ENCODE assay signal across 26 cellular contexts in genomic region chr11:45150301-45150700, GRCh38. TPM values are rescaled to one million over a fixed set of nuclear protein-coding genes. Genes with fewer than 3 reads are reported as not detected.
DNase-seq lines count a peak whose midpoint lies in the region; ATAC-seq and TF ChIP-seq lines count a peak whose summit lies in the region.
"Had no signal": no experiment of that assay in that cellular context is flagged by ENCODE, and none has a peak within 500 bp of the region (broad histone marks: within the 10 kb centered on the region; RNA-seq: fewer than 3 reads in every experiment).

No MANE protein-coding gene starts in this region.

- DNase-seq in 8988T (peak; percentile 3), T-helper 17 cell (no peak), ecto neural progenitor cell (ENCODE audit: low spot score) (peak; percentile 31), neural crest cell (ENCODE audit: low read depth, low spot score) (no peak), DMS153 treated with DMSO at 0.1 percent for 48 hours (lab: John Stamatoyannopoulos, UW; ENCODE audit: unreplicated experiment) (no peak), SIG-M5 (lab: John Stamatoyannopoulos, UW) (no peak)
- DNase-seq: C1 segment of cervical spinal cord; Caco-2; DMS79; GF-D8; Karpas-422; NCI-H1092 treated with DMSO at 0.1 percent for 48 hours; NCI-H1436 treated with DMSO at 0.1 percent for 48 hours; NCI-H187 treated with DMSO at 0.1 percent for 48 hours; NCI-H2171 treated with DMSO at 0.1 percent for 48 hours; NCI-H345; NCI-H524 treated with DMSO at 0.1 percent for 48 hours; NCI-H774; NK-92 treated with Interleukin-12 subunit alpha and Interleukin-12 subunit beta, amount 100 ng/mL, for 24 hours; PC-3 had no signal

- H3K4me1 Mint-ChIP-seq in T-helper 17 cell: peaks cover 45% of the 10 kb centered on the region
- peaks cover 30% of the 10 kb centered on the region for H3K4me1 Mint-ChIP-seq in neural crest cell

- no peak for TF ChIP-seq CTCF in neural crest cell (conservative IDR thresholded peaks at IDR 0.05)

- H3K36me3 Mint-ChIP-seq in T-helper 17 cell (ENCODE audit: low read depth): peaks cover 3% of the 10 kb centered on the region
- peaks cover 4% of the 10 kb centered on the region for H3K36me3 Mint-ChIP-seq in neural crest cell (ENCODE audit: low read depth)

- ATAC-seq in T-helper 17 cell (no peak), GM21825 (IDR thresholded peaks at IDR 0.05; ENCODE audit: unreplicated experiment) (no peak), HG03108 (IDR thresholded peaks at IDR 0.05; ENCODE audit: unreplicated experiment) (no peak)
- ATAC-seq: CD8-positive, alpha-beta T cell; HepG2; PC-3; Right ventricle myocardium inferior had no signal

- H3K4me3 Mint-ChIP-seq in T-helper 17 cell (no peak overlapping the region), neural crest cell (peak overlapping the region; percentile 42)
- H3K4me3 Mint-ChIP-seq: CD8-positive, alpha-beta T cell had no signal

- no peaks in the 10 kb centered on the region for H3K9me3 ChIP-seq in T-helper 17 cell (ENCODE audit: control insufficient read depth, low read length, poor library complexity, severe bottlenecking)
- H3K9me3 ChIP-seq: Caco-2, SJSA1 had no signal

- H3K27me3 Mint-ChIP-seq in T-helper 17 cell (no peaks in the 10 kb centered on the region), neural crest cell (ENCODE audit: low read depth) (peaks cover 11% of the 10 kb centered on the region)

- H3K9me3 Mint-ChIP-seq in neural crest cell: peaks cover 6% of the 10 kb centered on the region
- H3K9me3 Mint-ChIP-seq: CD8-positive, alpha-beta T cell had no signal

- H3K27ac Mint-ChIP-seq in T-helper 17 cell (peak overlapping the region; percentile 63), neural crest cell (ENCODE audit: unreplicated experiment) (no peak overlapping the region)
- H3K27ac Mint-ChIP-seq: CD8-positive, alpha-beta T cell had no signal

RNA-seq across cellular contexts. Expression of gene PRDM11, which starts 3.9 kb away (rescaled TPM):
- total RNA-seq in T-helper 17 cell (1 to 10 TPM; 4.6 to 6.5 TPM), neural crest cell (13.1 and 15.2 TPM in 2 replicates)

Comparison
In these comparisons a context has a peak if more than half of its experiments do, and no peak if none do; other contexts are left out.
1. DNase-seq: peak in 8988T (single experiment) and ecto neural progenitor cell (single experiment); none in T-helper 17 cell (0 of 3), neural crest cell (single experiment), DMS153 treated with DMSO at 0.1 percent for 48 hours (single experiment) and SIG-M5 (single experiment).